In the genomic region with DNA sequence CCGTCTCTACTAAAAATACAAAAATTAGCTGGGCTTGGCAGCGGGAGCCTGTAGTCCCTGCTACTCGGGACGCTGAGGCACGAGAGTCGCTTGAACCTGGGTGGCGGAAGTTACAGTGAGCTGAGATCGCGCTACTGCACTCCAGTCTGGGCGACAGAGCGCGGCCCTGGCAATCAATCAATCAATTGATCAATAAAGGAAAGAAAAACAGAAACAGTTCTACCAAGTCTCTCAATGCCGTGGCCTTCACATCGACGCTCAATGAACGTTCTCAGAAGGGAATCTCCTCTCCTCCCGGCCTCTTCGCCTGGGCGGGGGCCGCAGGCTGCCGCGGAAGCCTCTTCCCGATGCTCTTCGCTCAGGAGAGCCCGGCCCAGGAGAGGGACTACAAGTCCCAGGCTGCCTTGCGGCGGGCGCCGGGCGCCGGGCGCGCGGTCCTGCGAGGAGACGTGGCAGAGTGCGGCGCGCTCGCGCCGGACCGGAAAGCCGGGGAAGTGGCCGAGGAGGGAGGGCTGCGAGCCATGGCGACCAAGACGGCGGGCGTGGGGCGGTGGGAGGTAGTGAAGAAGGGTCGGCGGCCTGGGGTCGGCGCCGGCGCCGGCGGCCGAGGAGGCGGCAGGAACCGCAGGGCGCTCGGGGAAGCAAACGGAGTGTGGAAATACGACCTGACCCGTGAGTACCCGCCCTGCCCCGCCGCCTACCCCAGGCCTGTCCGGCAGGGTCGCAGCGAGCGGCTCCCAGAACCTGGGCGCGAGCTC, we compare ENCODE assay signal across 8 cellular contexts. TPM values are rescaled to one million over a fixed set of nuclear protein-coding genes. Genes with fewer than 3 reads are reported as not detected.
A peak's percentile ranks its signal among the peaks of the same experiment; 100 is the strongest.
DNase-seq lines count a peak whose midpoint lies in the region; ATAC-seq and TF ChIP-seq lines count a peak whose summit lies in the region.

A gene with protein sequence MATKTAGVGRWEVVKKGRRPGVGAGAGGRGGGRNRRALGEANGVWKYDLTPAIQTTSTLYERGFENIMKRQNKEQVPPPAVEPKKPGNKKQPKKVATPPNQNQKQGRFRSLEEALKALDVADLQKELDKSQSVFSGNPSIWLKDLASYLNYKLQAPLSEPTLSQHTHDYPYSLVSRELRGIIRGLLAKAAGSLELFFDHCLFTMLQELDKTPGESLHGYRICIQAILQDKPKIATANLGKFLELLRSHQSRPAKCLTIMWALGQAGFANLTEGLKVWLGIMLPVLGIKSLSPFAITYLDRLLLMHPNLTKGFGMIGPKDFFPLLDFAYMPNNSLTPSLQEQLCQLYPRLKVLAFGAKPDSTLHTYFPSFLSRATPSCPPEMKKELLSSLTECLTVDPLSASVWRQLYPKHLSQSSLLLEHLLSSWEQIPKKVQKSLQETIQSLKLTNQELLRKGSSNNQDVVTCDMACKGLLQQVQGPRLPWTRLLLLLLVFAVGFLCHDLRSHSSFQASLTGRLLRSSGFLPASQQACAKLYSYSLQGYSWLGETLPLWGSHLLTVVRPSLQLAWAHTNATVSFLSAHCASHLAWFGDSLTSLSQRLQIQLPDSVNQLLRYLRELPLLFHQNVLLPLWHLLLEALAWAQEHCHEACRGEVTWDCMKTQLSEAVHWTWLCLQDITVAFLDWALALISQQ (plus strand): TSS at position 471 of the 758 bp plus-strand sequence. CDS start 51 bp downstream, at position 522.

- DNase-seq in BE2C (peak; percentile 95), NCI-H510A treated with DMSO at 0.1 percent for 48 hours (lab: John Stamatoyannopoulos, UW) (peak; percentile 82), dedifferentiated amniotic fluid mesenchymal stem cell (ENCODE audit: extremely low spot score) (peak; percentile 78), left lung (peak; percentile 92 to 99)
- peak; percentile 96 for DNase-seq in activated CD4-positive, alpha-beta T cell treated with anti-CD3 and anti-CD28 coated beads, Interleukin-2, amount 10 ng/mL, durations not matched to agents 24 days and 14 days
- peak; percentile 76 to 78 for DNase-seq in stimulated activated CD4-positive, alpha-beta T cell treated with anti-CD3 and anti-CD28 coated beads, Interleukin-2, amount 100 ng/mL, for 48 hours

- no peaks in the 10 kb centered on the region for H3K4me1 ChIP-seq in BE2C
- peaks cover 19 to 32% of the 10 kb centered on the region in 2 donors for H3K4me1 ChIP-seq in left lung

- H3K36me3 Mint-ChIP-seq in activated CD4-positive, alpha-beta T cell treated with anti-CD3 and anti-CD28 coated beads, Interleukin-2, amount 10 ng/mL, durations not matched to agents 24 days and 14 days (ENCODE audit: low read depth): peaks cover 57% of the 10 kb centered on the region

- peak; percentile 83 for TF ChIP-seq POLR2A in GM19099 (IDR thresholded peaks at IDR 0.05; ENCODE audit: extremely low read depth, insufficient read length, low read depth)

- H3K4me3 Mint-ChIP-seq in activated CD4-positive, alpha-beta T cell treated with anti-CD3 and anti-CD28 coated beads, Interleukin-2, amount 10 ng/mL, durations not matched to agents 24 days and 14 days: peak within 1 kb of the TSS; percentile 94

- peak within 1 kb of the TSS; percentile 87 for H3K4me3 ChIP-seq in BE2C (ENCODE audit: low read depth, low read length)
- peak within 1 kb of the TSS; percentile 92 to 95 for H3K4me3 ChIP-seq in left lung

- H3K9me3 ChIP-seq in BE2C (no peaks in the 10 kb centered on the region), left lung (no peaks in the 10 kb centered on the region)

- H3K27ac Mint-ChIP-seq in activated CD4-positive, alpha-beta T cell treated with anti-CD3 and anti-CD28 coated beads, Interleukin-2, amount 10 ng/mL, durations not matched to agents 24 days and 14 days: peak within 1 kb of the TSS; percentile 89

- H3K27me3 ChIP-seq in BE2C (no peaks in the 10 kb centered on the region), left lung (no peaks in the 10 kb centered on the region)

- TF ChIP-seq CTCF in BE2C (IDR thresholded peaks at IDR 0.05; ENCODE audit: low read depth, low read length) (no peak), left lung (IDR thresholded peaks at IDR 0.05) (peak in 1 of 2 donors; percentile 23)

- H3K4me1 Mint-ChIP-seq in activated CD4-positive, alpha-beta T cell treated with anti-CD3 and anti-CD28 coated beads, Interleukin-2, amount 10 ng/mL, durations not matched to agents 24 days and 14 days: peaks cover 45% of the 10 kb centered on the region

- ATAC-seq in HG03378 (IDR thresholded peaks at IDR 0.05; ENCODE audit: unreplicated experiment) (peak; percentile 69), left lung (peak; percentile 99)

- no peaks in the 10 kb centered on the region for H3K27me3 Mint-ChIP-seq in activated CD4-positive, alpha-beta T cell treated with anti-CD3 and anti-CD28 coated beads, Interleukin-2, amount 10 ng/mL, durations not matched to agents 24 days and 14 days

- intact Hi-C loops in activated CD4-positive, alpha-beta T cell treated with anti-CD3 and anti-CD28 coated beads, Interleukin-2, amount 10 ng/mL, durations not matched to agents 24 days and 14 days (cut with micrococcal nuclease): loop anchor here (1.0 to 5.0 kb wide), 7 partner anchors 18 to 324 kb away; a partner anchor contains a TSS
- intact Hi-C loops in left lung (cut with DNase I): loop anchor here in 1 of 2 donors (10.0 kb wide), 1 partner anchor 52 kb away; a partner anchor contains a TSS

- H3K36me3 ChIP-seq in BE2C (peaks cover 29% of the 10 kb centered on the region), left lung (peaks cover 3 to 34% of the 10 kb centered on the region in 2 donors)

- peak within 1 kb of the TSS; percentile 82 to 84 for H3K27ac ChIP-seq in left lung

- no peaks in the 10 kb centered on the region for H3K9me3 Mint-ChIP-seq in activated CD4-positive, alpha-beta T cell treated with anti-CD3 and anti-CD28 coated beads, Interleukin-2, amount 10 ng/mL, durations not matched to agents 24 days and 14 days

RNA-seq across cellular contexts. Expression of the gene that starts here (rescaled TPM):
- polyA plus RNA-seq in BE2C (2012; ENCODE audit: insufficient read depth, insufficient read length, low read depth): 78.9 TPM
- 93.4 and 98.6 TPM in 2 replicates for total RNA-seq in activated CD4-positive, alpha-beta T cell treated with anti-CD3 and anti-CD28 coated beads, Interleukin-2, amount 10 ng/mL, durations not matched to agents 24 days and 14 days
- total RNA-seq in left lung: 100 to 1,000 TPM in 1 of 2 donors, 10 to 100 TPM in 1; 84.6 to 105 TPM

Comparison
In these comparisons a context has a peak if more than half of its experiments do, and no peak if none do; other contexts are left out.
1. Peak in every context shown above with its lines: DNase-seq, ATAC-seq, H3K4me3 ChIP-seq and H3K27ac ChIP-seq.